Comparison of ENCODE assay signal across 21 cellular contexts in the genomic region with DNA sequence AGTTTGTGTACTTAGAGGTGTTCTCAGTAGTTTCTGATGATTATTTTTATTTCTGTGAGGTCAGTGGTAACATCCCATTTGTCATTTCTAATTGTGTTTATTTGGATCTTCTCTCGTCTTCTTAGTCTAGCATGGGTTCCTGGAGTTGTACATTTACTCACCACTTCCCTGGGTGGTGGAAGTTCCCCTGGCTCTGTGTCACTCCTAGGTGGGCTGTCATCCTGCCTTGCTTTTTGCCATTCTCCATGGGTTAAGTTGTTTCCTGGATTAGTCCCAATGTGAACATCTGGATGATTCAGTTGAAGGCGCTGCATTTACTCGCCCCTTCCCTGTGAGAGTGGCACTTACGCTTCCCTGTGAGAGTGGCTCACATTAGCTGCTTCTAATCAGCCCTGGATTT.
"Had no signal": no experiment of that assay in that cellular context is flagged by ENCODE, and none has a peak within 500 bp of the region (broad histone marks: within the 10 kb centered on the region; RNA-seq: fewer than 3 reads in every experiment).

No MANE protein-coding gene starts in this region.

- H3K36me3 ChIP-seq: neural progenitor cell had no signal

- H3K27ac ChIP-seq: coronary artery, neural progenitor cell, parathyroid adenoma, right lobe of liver, testis, tibial artery had no signal

- H3K27me3 ChIP-seq: neural progenitor cell, right lobe of liver, testis, tibial artery had no signal

- H3K9me3 Mint-ChIP-seq: type B pancreatic cell had no signal

- H3K4me1 Mint-ChIP-seq: nephron, neural progenitor cell had no signal

- H3K4me3 ChIP-seq: coronary artery, lung, neural progenitor cell, right lobe of liver, testis, tibial artery had no signal

- H3K4me1 ChIP-seq: neural progenitor cell, parathyroid adenoma, right lobe of liver, testis, tibial artery had no signal

- H3K36me3 Mint-ChIP-seq: type B pancreatic cell had no signal

- H3K4me3 Mint-ChIP-seq: effector memory CD8-positive, alpha-beta T cell; memory B cell; nephron; neural progenitor cell; type B pancreatic cell had no signal

- DNase-seq: effector memory CD8-positive, alpha-beta T cell; erythroblast; hypothalamus; right lobe of liver; small intestine; stimulated activated CD4-positive, alpha-beta T cell treated with anti-CD3 and anti-CD28 coated beads, Interleukin-15, amount 100 ng/mL, for 24 hours; stimulated activated CD4-positive, alpha-beta T cell treated with anti-CD3 and anti-CD28 coated beads, Interleukin-2, amount 100 ng/mL, for 48 hours; stimulated activated CD8-positive, alpha-beta memory T cell treated with anti-CD3 and anti-CD28 coated beads, Interleukin-4, amount 100 ng/mL, for 48 hours; stimulated activated naive CD8-positive, alpha-beta T cell treated with anti-CD3 and anti-CD28 coated beads, Interleukin-15, Interleukin-2, amounts not matched to agents 100 U/mL and 50 U/mL, for 24 hours; substantia nigra; testis; tibial artery had no signal

- H3K27ac Mint-ChIP-seq: memory B cell, nephron, neural progenitor cell, progenitor cell of endocrine pancreas, type B pancreatic cell had no signal

- H3K27me3 Mint-ChIP-seq: effector memory CD8-positive, alpha-beta T cell; memory B cell; progenitor cell of endocrine pancreas; type B pancreatic cell had no signal

- H3K9me3 ChIP-seq: right lobe of liver, testis, tibial artery had no signal

- ATAC-seq: effector memory CD8-positive, alpha-beta T cell; left lobe of liver; right lobe of liver; stimulated activated naive CD8-positive, alpha-beta T cell treated with anti-CD3 and anti-CD28 coated beads, Interleukin-15, Interleukin-2, amounts not matched to agents 100 U/mL and 50 U/mL, for 24 hours had no signal
